1 cellular context compared by ENCODE assay signal in genomic region chr6:135439549-135439948, GRCh38.
TF ChIP-seq lines count a peak whose summit lies in the region.

No MANE protein-coding gene starts in this region.

TF ChIP-seq in K562, 482 proteins besides CTCF, POLR2A, EP300 and RAD21 (continued from another document):
- TF ChIP-seq RNF219 (CRISPR knock-in tag; IDR thresholded peaks at IDR 0.05), result no peak
- no peak for TF ChIP-seq BCOR (IDR thresholded peaks at IDR 0.05)
- no peak for TF ChIP-seq RBM17 (IDR thresholded peaks at IDR 0.05; ENCODE audit: borderline replicate concordance, low read depth, low read length)
- peak; percentile 16 for TF ChIP-seq TAF9B (IDR thresholded peaks at IDR 0.05; ENCODE audit: partially characterized antibody)
- no peak for TF ChIP-seq NR2F6 (CRISPR knock-in tag; IDR thresholded peaks at IDR 0.05)
- peak; percentile 23 for TF ChIP-seq EGR1 (conservative IDR thresholded peaks at IDR 0.05)
TF ChIP-seq in K562: peak in this region for 3.
